Comparison of ENCODE assay signal across 26 cellular contexts in the genomic region with DNA sequence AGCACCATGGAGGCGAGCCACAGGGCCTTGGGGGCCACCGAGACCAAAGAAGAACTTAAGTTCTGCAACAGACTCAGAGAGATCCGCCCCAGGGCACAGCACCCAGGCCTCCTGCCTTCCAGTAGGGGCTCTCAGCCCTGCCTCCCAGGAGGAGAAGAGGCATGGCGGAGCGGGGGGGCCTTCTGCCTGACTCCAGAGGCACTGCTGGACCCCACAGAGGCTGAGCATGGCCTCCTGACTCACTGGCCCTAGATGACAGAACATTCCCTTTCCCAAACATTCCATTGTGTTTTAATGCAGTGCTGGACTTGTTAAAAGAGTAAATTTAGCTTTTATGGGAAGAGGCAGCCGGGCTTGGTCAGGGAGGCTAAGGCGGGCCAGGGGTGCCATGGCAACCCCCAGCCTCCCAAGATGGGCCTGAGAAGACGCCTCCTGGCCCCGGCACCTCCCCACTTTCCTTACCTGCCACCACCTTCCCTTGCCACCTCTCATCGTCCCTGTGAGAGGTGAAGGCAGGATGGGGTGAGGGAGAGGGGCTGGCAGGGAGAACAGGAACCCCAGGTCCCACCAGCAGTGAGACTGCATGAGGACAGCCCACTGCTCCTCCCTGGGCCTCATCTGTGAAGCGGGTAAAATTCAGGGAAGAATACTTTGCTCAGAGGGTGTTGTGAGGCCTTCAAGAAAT.
DNase-seq lines count a peak whose midpoint lies in the region; ATAC-seq, FAIRE-seq and TF ChIP-seq lines count a peak whose summit lies in the region.
"Had no signal": no experiment of that assay in that cellular context is flagged by ENCODE, and none has a peak within 500 bp of the region (broad histone marks: within the 10 kb centered on the region; RNA-seq: fewer than 3 reads in every experiment).

No MANE protein-coding gene starts in this region.

- peak; percentile 22 for DNase-seq in activated naive CD8-positive, alpha-beta T cell treated with anti-CD3 and anti-CD28 coated beads, Interleukin-2, amount 10 ng/mL, durations not matched to agents 7 days and 5 days
- no peak for DNase-seq in activated naive CD8-positive, alpha-beta T cell treated with anti-CD3 and anti-CD28 coated beads for 36 hours
- peak; percentile 71 for DNase-seq in coronary artery (ENCODE audit: low spot score)
- no peak for DNase-seq in GM12892 (ENCODE audit: insufficient read length)
- no peak for DNase-seq in stimulated activated naive CD4-positive, alpha-beta T cell treated with Interleukin-2 at 50 U/mL for 16 hours (lab: John Stamatoyannopoulos, UW)
- DNase-seq: activated CD4-positive, alpha-beta T cell treated with anti-CD3 and anti-CD28 coated beads, Interleukin-2, amount 10 ng/mL, durations not matched to agents 7 days and 5 days; activated naive CD8-positive, alpha-beta T cell treated with anti-CD3 and anti-CD28 coated beads, Interleukin-2, amount 50 U/mL, for 24 hours; effector memory CD8-positive, alpha-beta T cell; esophagus squamous epithelium; H7; left colon; NCI-H1417 treated with DMSO at 0.1 percent for 48 hours; NCI-H510A; stimulated activated CD4-positive, alpha-beta T cell treated with anti-CD3 and anti-CD28 coated beads, Interleukin-4, amount 100 ng/mL, for 24 hours; stomach had no signal

- TF ChIP-seq POLR2A in GM12892 (IDR thresholded peaks at IDR 0.05; ENCODE audit: low read depth, low read length): no peak

- H3K27ac ChIP-seq in coronary artery: peak overlapping the region in 1 of 2 donors; percentile 7
- H3K27ac ChIP-seq: C4-2B, esophagus squamous epithelium, Peyer's patch, SJSA1, stomach had no signal

- TF ChIP-seq CTCF in coronary artery (IDR thresholded peaks at IDR 0.05) (no peak), nephron (IDR thresholded peaks at IDR 0.05; ENCODE audit: unreplicated experiment in 3 of 3) (no peak)

- POLR2A ChIA-PET in activated naive CD8-positive, alpha-beta T cell treated with anti-CD3 and anti-CD28 coated beads, Interleukin-2, amount 10 ng/mL, durations not matched to agents 7 days and 5 days (lab: Charles Lee): no interaction called here

- no peak for FAIRE-seq in GM12892 (lab: Jason Lieb, UNC)
- FAIRE-seq: A549, GM18507 had no signal

- H3K4me3 Mint-ChIP-seq in activated naive CD8-positive, alpha-beta T cell treated with anti-CD3 and anti-CD28 coated beads, Interleukin-2, amount 10 ng/mL, durations not matched to agents 7 days and 5 days: no peak overlapping the region
- H3K4me3 Mint-ChIP-seq in activated naive CD8-positive, alpha-beta T cell treated with anti-CD3 and anti-CD28 coated beads for 36 hours: no peak overlapping the region
- H3K4me3 Mint-ChIP-seq in nephron: no peak overlapping the region
- H3K4me3 Mint-ChIP-seq in stimulated activated memory B cell treated with anti-CD40 and anti-IgM and Interleukin-4, amounts not matched to agents 10 μg/mL and 1 μg/mL and 100 μg/mL, for 72 hours: no peak overlapping the region
- H3K4me3 Mint-ChIP-seq: activated CD4-positive, alpha-beta T cell treated with anti-CD3 and anti-CD28 coated beads, Interleukin-2, amount 10 ng/mL, durations not matched to agents 7 days and 5 days; activated naive CD8-positive, alpha-beta T cell treated with anti-CD3 and anti-CD28 coated beads, Interleukin-2, amount 50 U/mL, for 24 hours; effector memory CD8-positive, alpha-beta T cell had no signal

- H3K36me3 Mint-ChIP-seq in activated naive CD8-positive, alpha-beta T cell treated with anti-CD3 and anti-CD28 coated beads, Interleukin-2, amount 10 ng/mL, durations not matched to agents 7 days and 5 days: no peaks in the 10 kb centered on the region
- no peaks in the 10 kb centered on the region for H3K36me3 Mint-ChIP-seq in activated naive CD8-positive, alpha-beta T cell treated with anti-CD3 and anti-CD28 coated beads for 36 hours
- H3K36me3 Mint-ChIP-seq in nephron (ENCODE audit: low read depth): peaks cover 7% of the 10 kb centered on the region
- H3K36me3 Mint-ChIP-seq in stimulated activated memory B cell treated with anti-CD40 and anti-IgM and Interleukin-4, amounts not matched to agents 10 μg/mL and 1 μg/mL and 100 μg/mL, for 72 hours: no peaks in the 10 kb centered on the region
- H3K36me3 Mint-ChIP-seq: type B pancreatic cell had no signal

- H3K27ac Mint-ChIP-seq in activated naive CD8-positive, alpha-beta T cell treated with anti-CD3 and anti-CD28 coated beads, Interleukin-2, amount 10 ng/mL, durations not matched to agents 7 days and 5 days: peak overlapping the region; percentile 59
- no peak overlapping the region for H3K27ac Mint-ChIP-seq in activated naive CD8-positive, alpha-beta T cell treated with anti-CD3 and anti-CD28 coated beads for 36 hours
- H3K27ac Mint-ChIP-seq in nephron: peak overlapping the region in 2 of 3 experiments; percentile 59 to 65
- H3K27ac Mint-ChIP-seq in stimulated activated memory B cell treated with anti-CD40 and anti-IgM and Interleukin-4, amounts not matched to agents 10 μg/mL and 1 μg/mL and 100 μg/mL, for 72 hours: peak overlapping the region; percentile 3
- H3K27ac Mint-ChIP-seq: activated CD4-positive, alpha-beta T cell treated with anti-CD3 and anti-CD28 coated beads, Interleukin-2, amount 10 ng/mL, durations not matched to agents 7 days and 5 days; activated T-helper 2 cell treated with anti-CD3 and anti-CD28 coated beads, Interferon-gamma antibody, Interleukin-2, Interleukin-4, amounts not matched to agents 10 μg/mL and 5 μg/mL and 100 μg/mL, durations not matched to agents 14 hours and 24 hours and 36 hours; type B pancreatic cell had no signal

- no peak for ATAC-seq in activated naive CD8-positive, alpha-beta T cell treated with anti-CD3 and anti-CD28 coated beads, Interleukin-2, amount 10 ng/mL, durations not matched to agents 7 days and 5 days (ENCODE audit: low read depth)
- ATAC-seq in stimulated activated memory B cell treated with anti-CD40 and anti-IgM and Interleukin-4, amounts not matched to agents 10 μg/mL and 1 μg/mL and 100 μg/mL, for 72 hours: no peak
- ATAC-seq in HG02981 (IDR thresholded peaks at IDR 0.05; ENCODE audit: unreplicated experiment): no peak
- ATAC-seq: A549; activated naive CD8-positive, alpha-beta T cell treated with anti-CD3 and anti-CD28 coated beads, Interleukin-2, amount 50 U/mL, for 24 hours; effector memory CD8-positive, alpha-beta T cell; left colon had no signal

- no peaks in the 10 kb centered on the region for H3K9me3 Mint-ChIP-seq in activated naive CD8-positive, alpha-beta T cell treated with anti-CD3 and anti-CD28 coated beads, Interleukin-2, amount 10 ng/mL, durations not matched to agents 7 days and 5 days
- H3K9me3 Mint-ChIP-seq in activated naive CD8-positive, alpha-beta T cell treated with anti-CD3 and anti-CD28 coated beads for 36 hours: peaks cover 2% of the 10 kb centered on the region
- no peaks in the 10 kb centered on the region for H3K9me3 Mint-ChIP-seq in nephron
- H3K9me3 Mint-ChIP-seq in stimulated activated memory B cell treated with anti-CD40 and anti-IgM and Interleukin-4, amounts not matched to agents 10 μg/mL and 1 μg/mL and 100 μg/mL, for 72 hours: no peaks in the 10 kb centered on the region
- H3K9me3 Mint-ChIP-seq: activated CD4-positive, alpha-beta T cell treated with anti-CD3 and anti-CD28 coated beads, Interleukin-2, amount 10 ng/mL, durations not matched to agents 7 days and 5 days; activated naive CD8-positive, alpha-beta T cell treated with anti-CD3 and anti-CD28 coated beads, Interleukin-2, amount 50 U/mL, for 24 hours; activated T-helper 2 cell treated with anti-CD3 and anti-CD28 coated beads, Interferon-gamma antibody, Interleukin-2, Interleukin-4, amounts not matched to agents 10 μg/mL and 5 μg/mL and 100 μg/mL, durations not matched to agents 14 hours and 24 hours and 36 hours; effector memory CD8-positive, alpha-beta T cell; IgD-negative memory B cell had no signal

- H3K27me3 Mint-ChIP-seq in activated naive CD8-positive, alpha-beta T cell treated with anti-CD3 and anti-CD28 coated beads, Interleukin-2, amount 10 ng/mL, durations not matched to agents 7 days and 5 days: no peaks in the 10 kb centered on the region
- no peaks in the 10 kb centered on the region for H3K27me3 Mint-ChIP-seq in activated naive CD8-positive, alpha-beta T cell treated with anti-CD3 and anti-CD28 coated beads for 36 hours
- H3K27me3 Mint-ChIP-seq in nephron (ENCODE audit: low read depth): no peaks in the 10 kb centered on the region
- no peaks in the 10 kb centered on the region for H3K27me3 Mint-ChIP-seq in stimulated activated memory B cell treated with anti-CD40 and anti-IgM and Interleukin-4, amounts not matched to agents 10 μg/mL and 1 μg/mL and 100 μg/mL, for 72 hours
- H3K27me3 Mint-ChIP-seq: activated CD4-positive, alpha-beta T cell treated with anti-CD3 and anti-CD28 coated beads, Interleukin-2, amount 10 ng/mL, durations not matched to agents 7 days and 5 days; activated naive CD8-positive, alpha-beta T cell treated with anti-CD3 and anti-CD28 coated beads, Interleukin-2, amount 50 U/mL, for 24 hours; effector memory CD8-positive, alpha-beta T cell; IgD-negative memory B cell; type B pancreatic cell had no signal

- peaks cover 7% of the 10 kb centered on the region for H3K4me1 Mint-ChIP-seq in activated naive CD8-positive, alpha-beta T cell treated with anti-CD3 and anti-CD28 coated beads, Interleukin-2, amount 10 ng/mL, durations not matched to agents 7 days and 5 days
- H3K4me1 Mint-ChIP-seq in activated naive CD8-positive, alpha-beta T cell treated with anti-CD3 and anti-CD28 coated beads for 36 hours: peaks cover 5% of the 10 kb centered on the region
- peaks cover 55% of the 10 kb centered on the region for H3K4me1 Mint-ChIP-seq in nephron
- H3K4me1 Mint-ChIP-seq in stimulated activated memory B cell treated with anti-CD40 and anti-IgM and Interleukin-4, amounts not matched to agents 10 μg/mL and 1 μg/mL and 100 μg/mL, for 72 hours: peaks cover 15% of the 10 kb centered on the region

- no peak overlapping the region for H3K4me3 ChIP-seq in coronary artery
- H3K4me3 ChIP-seq: A549, esophagus squamous epithelium, Peyer's patch, SJSA1, stomach had no signal

Comparison
In these comparisons a context has a peak if more than half of its experiments do, and no peak if none do; other contexts are left out.
1. DNase-seq: peak in activated naive CD8-positive, alpha-beta T cell treated with anti-CD3 and anti-CD28 coated beads, Interleukin-2, amount 10 ng/mL, durations not matched to agents 7 days and 5 days (single experiment) and coronary artery (single experiment); none in activated naive CD8-positive, alpha-beta T cell treated with anti-CD3 and anti-CD28 coated beads for 36 hours (single experiment), GM12892 (single experiment) and stimulated activated naive CD4-positive, alpha-beta T cell treated with Interleukin-2 at 50 U/mL for 16 hours (single experiment).